Comparison of ENCODE assay signal across 8 cellular contexts in the genomic region with DNA sequence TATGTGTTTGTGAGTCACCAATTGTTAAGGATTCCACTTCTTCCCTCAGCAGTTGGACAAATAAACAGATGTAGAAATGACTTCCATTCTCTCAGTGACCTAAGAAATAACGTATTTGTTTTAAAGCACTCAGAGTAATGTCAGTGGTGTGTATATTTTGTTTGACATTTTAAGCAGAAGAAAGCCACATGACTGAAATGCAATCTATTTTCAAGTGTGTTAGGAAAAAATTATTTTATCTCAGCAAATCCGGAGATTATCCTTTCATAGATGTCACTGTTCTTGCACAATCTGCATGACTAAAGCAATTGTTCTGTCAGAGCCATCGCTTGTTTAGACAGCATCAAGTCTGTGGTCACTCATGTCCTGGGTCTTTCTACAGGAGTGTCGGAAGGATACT.
A peak's percentile ranks its signal among the peaks of the same experiment; 100 is the strongest.
DNase-seq lines count a peak whose midpoint lies in the region; ATAC-seq and TF ChIP-seq lines count a peak whose summit lies in the region.

No MANE protein-coding gene starts in this region.

- TF ChIP-seq CTCF in RWPE1 (conservative IDR thresholded peaks at IDR 0.05; ENCODE audit: low read depth) (no peak), osteocyte (IDR thresholded peaks at IDR 0.05) (no peak), left ventricle myocardium inferior (IDR thresholded peaks at IDR 0.05; ENCODE audit: borderline replicate concordance) (no peak)

- H3K4me1 ChIP-seq in left ventricle myocardium inferior: peaks cover 7% of the 10 kb centered on the region

- H3K4me3 Mint-ChIP-seq in osteocyte (ENCODE audit: unreplicated experiment): peak overlapping the region; percentile 22
- no peak overlapping the region for H3K4me3 Mint-ChIP-seq in effector memory CD8-positive, alpha-beta T cell

- H3K27ac Mint-ChIP-seq in osteocyte (ENCODE audit: unreplicated experiment): peak overlapping the region; percentile 96
- no peak overlapping the region for H3K27ac Mint-ChIP-seq in effector memory CD8-positive, alpha-beta T cell

- H3K36me3 Mint-ChIP-seq in osteocyte (ENCODE audit: unreplicated experiment): no peaks in the 10 kb centered on the region
- H3K36me3 Mint-ChIP-seq in effector memory CD8-positive, alpha-beta T cell (ENCODE audit: insufficient read depth): peaks cover 5% of the 10 kb centered on the region

- peaks cover 69% of the 10 kb centered on the region for H3K4me1 Mint-ChIP-seq in osteocyte (ENCODE audit: unreplicated experiment)
- peaks cover 3 to 4% of the 10 kb centered on the region in 2 donors for H3K4me1 Mint-ChIP-seq in effector memory CD8-positive, alpha-beta T cell (ENCODE audit: low read depth in 2 of 2)

- intact Hi-C loops in left ventricle myocardium inferior (cut with micrococcal nuclease): no loop called here

- H3K9me3 ChIP-seq in left ventricle myocardium inferior (replicated peaks): no peaks in the 10 kb centered on the region

- no peaks in the 10 kb centered on the region for H3K9me3 Mint-ChIP-seq in osteocyte (ENCODE audit: unreplicated experiment)
- no peaks in the 10 kb centered on the region for H3K9me3 Mint-ChIP-seq in effector memory CD8-positive, alpha-beta T cell

- POLR2A ChIA-PET in RWPE1 (lab: Yijun Ruan, JAX; ENCODE audit: low non-redundant PET): no interaction called here

- no peaks in the 10 kb centered on the region for H3K27me3 ChIP-seq in left ventricle myocardium inferior (ENCODE audit: low read depth)

- H3K4me3 ChIP-seq in left ventricle myocardium inferior: no peak overlapping the region

- CTCF ChIA-PET in RWPE1 (lab: Yijun Ruan, JAX): interaction anchor here (0.8 kb wide), 1 partner anchor 43 kb away, joined by 5 read pairs; no protein-coding TSS in a partner anchor

- peak; percentile 96 for DNase-seq in EH (ENCODE audit: low read depth)
- DNase-seq in RWPE1 (ENCODE audit: low spot score): peak; percentile 45
- no peak for DNase-seq in osteocyte (ENCODE audit: extremely low spot score, unreplicated experiment)
- DNase-seq in NCI-H2227 treated with DMSO at 0.1 percent for 48 hours (lab: John Stamatoyannopoulos, UW): no peak
- DNase-seq in effector memory CD8-positive, alpha-beta T cell: no peak
- DNase-seq in NCI-H187 (lab: John Stamatoyannopoulos, UW): no peak
- DNase-seq in left ventricle myocardium inferior: no peak

- peak; percentile 35 for ATAC-seq in esophagus mucosa
- ATAC-seq in effector memory CD8-positive, alpha-beta T cell (replicated peaks): no peak

- H3K27ac ChIP-seq in RWPE1: no peak overlapping the region
- no peak overlapping the region for H3K27ac ChIP-seq in left ventricle myocardium inferior (replicated peaks)

- H3K36me3 ChIP-seq in left ventricle myocardium inferior: no peaks in the 10 kb centered on the region

- H3K27me3 Mint-ChIP-seq in osteocyte (ENCODE audit: unreplicated experiment): no peaks in the 10 kb centered on the region
- H3K27me3 Mint-ChIP-seq in effector memory CD8-positive, alpha-beta T cell: no peaks in the 10 kb centered on the region

Comparison
In these comparisons a context has a peak if more than half of its experiments do, and no peak if none do; other contexts are left out.
1. DNase-seq: peak in EH (single experiment) and RWPE1 (single experiment); none in osteocyte (single experiment), NCI-H2227 treated with DMSO at 0.1 percent for 48 hours (single experiment), effector memory CD8-positive, alpha-beta T cell (0 of 3), NCI-H187 (0 of 2) and left ventricle myocardium inferior (single experiment).